8 cellular contexts compared by ENCODE assay signal in the genomic region with DNA sequence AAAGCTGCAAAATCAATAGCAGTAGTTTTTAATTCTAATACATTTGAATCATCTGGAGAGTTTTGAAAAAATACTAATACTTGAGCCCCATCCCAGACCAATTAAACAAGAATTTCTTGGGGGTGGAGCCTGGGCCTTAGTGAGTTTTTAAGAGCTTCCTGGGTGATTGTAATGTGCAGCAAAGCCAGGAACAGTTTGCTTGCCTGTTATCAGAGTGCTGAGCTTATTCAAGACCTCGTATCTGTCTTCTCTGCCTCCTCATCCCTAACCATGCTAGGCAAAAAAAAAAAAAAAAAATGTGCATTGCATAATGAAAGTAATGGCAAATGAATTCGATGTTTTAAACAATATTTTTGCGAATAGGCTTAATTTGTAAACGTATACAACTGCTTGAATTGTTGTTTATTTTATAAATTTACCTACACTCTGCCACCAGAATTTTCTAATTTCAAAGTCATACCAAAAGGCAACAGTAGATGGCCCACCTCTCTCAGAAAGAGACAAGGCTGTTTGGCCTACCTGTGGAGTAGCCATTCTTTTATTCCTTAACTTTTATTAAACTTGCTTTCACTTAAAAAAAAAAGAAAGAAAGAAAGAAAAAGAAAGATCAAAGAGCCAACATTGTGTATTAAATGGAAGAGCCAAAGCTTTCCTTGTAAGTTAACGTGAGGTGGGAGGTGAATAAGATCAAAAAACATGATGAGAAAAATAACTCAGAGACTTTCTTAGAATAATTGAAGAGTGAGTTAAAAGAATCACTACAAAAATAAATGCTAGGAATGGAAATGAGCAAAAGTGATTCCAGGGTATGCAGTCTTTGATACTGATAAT. TPM values are rescaled to one million over a fixed set of nuclear protein-coding genes. Genes with fewer than 3 reads are reported as not detected.
DNase-seq lines count a peak whose midpoint lies in the region; ATAC-seq, FAIRE-seq and TF ChIP-seq lines count a peak whose summit lies in the region.

No MANE protein-coding gene starts in this region.

- ATAC-seq in HG03342 (IDR thresholded peaks at IDR 0.05; ENCODE audit: unreplicated experiment) (peak; percentile 42), HG03565 (IDR thresholded peaks at IDR 0.05; ENCODE audit: unreplicated experiment) (no peak), HG02610 (IDR thresholded peaks at IDR 0.05; ENCODE audit: unreplicated experiment) (no peak)

- WGBS in esophagus squamous epithelium, 2 donors: 36 to 44% methylated on average over 5 of the region's 5 CpGs
- WGBS in small intestine, 3 donors: 27 to 38% (median 32%) methylated on average over 5 of the region's 5 CpGs

- H3K9me3 ChIP-seq in SK-N-MC (ENCODE audit: low read depth, low read length) (no peaks in the 10 kb centered on the region), esophagus squamous epithelium (no peaks in the 10 kb centered on the region), small intestine (ENCODE audit: control insufficient read depth, low read depth) (no peaks in the 10 kb centered on the region)

- H3K4me1 ChIP-seq in esophagus squamous epithelium (no peaks in the 10 kb centered on the region), small intestine (ENCODE audit: control insufficient read depth in 2 of 2, insufficient read depth in 1 of 2, low read depth in 1 of 2, low read length in 1 of 2) (no peaks in the 10 kb centered on the region)

- no peaks in the 10 kb centered on the region for H3K36me3 ChIP-seq in SK-N-MC (ENCODE audit: insufficient read depth, low read length)
- no peaks in the 10 kb centered on the region for H3K36me3 ChIP-seq in esophagus squamous epithelium
- H3K36me3 ChIP-seq in small intestine (ENCODE audit: control insufficient read depth in 2 of 2, insufficient read depth in 2 of 2, low read length in 2 of 2): no peaks in the 10 kb centered on the region

- H3K4me3 ChIP-seq in SK-N-MC (peak overlapping the region; percentile 48), esophagus squamous epithelium (no peak overlapping the region), small intestine (ENCODE audit: low read depth in 1 of 2, low read length in 2 of 2) (no peak overlapping the region)

- peak; percentile 2 for DNase-seq in NCI-H2227 (lab: John Stamatoyannopoulos, UW; ENCODE audit: unreplicated experiment)
- no peak for DNase-seq in NCI-H2227 treated with DMSO at 0.1 percent for 48 hours (lab: John Stamatoyannopoulos, UW)
- no peak for DNase-seq in SK-N-MC (ENCODE audit: low read depth, low spot score)
- DNase-seq in esophagus squamous epithelium (lab: John Stamatoyannopoulos, UW): no peak
- DNase-seq in small intestine: peak; percentile 56

- H3K9ac ChIP-seq in SK-N-MC (ENCODE audit: insufficient read length): peak overlapping the region; percentile 50

- peak; percentile 14 to 76 (median 60) for TF ChIP-seq CTCF in esophagus squamous epithelium (IDR thresholded peaks at IDR 0.05)

- no peak for TF ChIP-seq POLR2A in esophagus squamous epithelium (IDR thresholded peaks at IDR 0.05)

- peak; percentile 30 for FAIRE-seq in small intestine (lab: Jason Lieb, UNC)

- H3K27me3 ChIP-seq in esophagus squamous epithelium (no peaks in the 10 kb centered on the region), small intestine (ENCODE audit: control insufficient read depth in 2 of 2, insufficient read depth in 2 of 2, low read length in 2 of 2) (no peaks in the 10 kb centered on the region)

- H3K27ac ChIP-seq in SK-N-MC: peak overlapping the region; percentile 96
- H3K27ac ChIP-seq in esophagus squamous epithelium: no peak overlapping the region
- H3K27ac ChIP-seq in small intestine (ENCODE audit: low read depth in 1 of 2, low read length in 1 of 2): no peak overlapping the region

- intact Hi-C loops in esophagus squamous epithelium (cut with DNase I): loop anchor here (10.0 kb wide), 1 partner anchor 280 kb away; no protein-coding TSS in a partner anchor

RNA-seq across cellular contexts. Expression of a gene that starts 36.2 kb away (rescaled TPM):
- total RNA-seq in esophagus squamous epithelium: 1 to 10 TPM; 2.6 to 6.9 (median 3.1) TPM
- 10 to 100 TPM in 1 of 3 donors, 1 to 10 TPM in 2; 1.6 to 19.8 (median 2.7) TPM for polyA plus RNA-seq in small intestine

Comparison
In these comparisons a context has a peak if more than half of its experiments do, and no peak if none do; other contexts are left out.
1. DNase-seq: peak in NCI-H2227 (single experiment) and small intestine (single experiment); none in NCI-H2227 treated with DMSO at 0.1 percent for 48 hours (single experiment), SK-N-MC (single experiment) and esophagus squamous epithelium (single experiment).